ENCODE assay signal across 18 cellular contexts in genomic region chr18:14999085-14999975, GRCh38.
"Had no signal": no experiment of that assay in that cellular context is flagged by ENCODE, and none has a peak within 500 bp of the region (broad histone marks: within the 10 kb centered on the region; RNA-seq: fewer than 3 reads in every experiment).

No MANE protein-coding gene starts in this region.

- H3K36me3 Mint-ChIP-seq: naive B cell, neural progenitor cell had no signal

- H3K27ac Mint-ChIP-seq: activated B cell treated with CpG ODN at 0.5 μM for 24 hours; activated naive CD4-positive, alpha-beta T cell treated with anti-CD3 and anti-CD28 coated beads for 36 hours; activated naive CD8-positive, alpha-beta T cell treated with anti-CD3 and anti-CD28 coated beads, Interleukin-2, amount 50 U/mL, for 24 hours; naive B cell; neural progenitor cell; T-helper 2 cell treated with Interferon-gamma antibody and Interleukin-4, amounts not matched to agents 5 μg/mL and 100 μg/mL, for 36 hours had no signal

- H3K9me3 Mint-ChIP-seq: activated naive CD8-positive, alpha-beta T cell treated with anti-CD3 and anti-CD28 coated beads, Interleukin-2, amount 50 U/mL, for 24 hours had no signal

- H3K9ac ChIP-seq: neural progenitor cell had no signal

- ATAC-seq: activated naive CD8-positive, alpha-beta T cell treated with anti-CD3 and anti-CD28 coated beads, Interleukin-2, amount 50 U/mL, for 24 hours; esophagus mucosa; stimulated activated naive CD8-positive, alpha-beta T cell treated with anti-CD3 and anti-CD28 coated beads, Interleukin-15, Interleukin-2, amounts not matched to agents 100 U/mL and 50 U/mL, for 24 hours had no signal

- H3K4me3 ChIP-seq: lung, neural progenitor cell had no signal

- H3K27me3 ChIP-seq: neural progenitor cell had no signal

- H3K27ac ChIP-seq: dorsolateral prefrontal cortex, neural progenitor cell had no signal

- DNase-seq: activated B cell treated with CpG ODN at 0.5 μM for 24 hours; activated CD4-positive, alpha-beta T cell treated with anti-CD3 and anti-CD28 coated beads for 48 hours; activated naive CD4-positive, alpha-beta T cell treated with anti-CD3 and anti-CD28 coated beads for 36 hours; activated naive CD8-positive, alpha-beta T cell treated with anti-CD3 and anti-CD28 coated beads, Interleukin-2, amount 50 U/mL, for 24 hours; activated T-cell treated with anti-CD3 and anti-CD28 coated beads for 4 hours; aorta; dorsolateral prefrontal cortex; hypothalamus; naive B cell; stimulated activated CD4-positive, alpha-beta T cell treated with anti-CD3 and anti-CD28 coated beads, Interleukin-4, amount 100 ng/mL, for 24 hours; stimulated activated naive CD8-positive, alpha-beta T cell treated with anti-CD3 and anti-CD28 coated beads, Interleukin-15, Interleukin-2, amounts not matched to agents 100 U/mL and 50 U/mL, for 24 hours; SW 1271 had no signal

- FAIRE-seq: bronchial epithelial cell, endometrium had no signal

- H3K4me1 ChIP-seq: neural progenitor cell had no signal

- H3K4me3 Mint-ChIP-seq: activated B cell treated with CpG ODN at 0.5 μM for 24 hours; activated naive CD4-positive, alpha-beta T cell treated with anti-CD3 and anti-CD28 coated beads for 36 hours; activated naive CD8-positive, alpha-beta T cell treated with anti-CD3 and anti-CD28 coated beads, Interleukin-2, amount 50 U/mL, for 24 hours; naive B cell; neural progenitor cell; T-helper 2 cell treated with Interferon-gamma antibody and Interleukin-4, amounts not matched to agents 5 μg/mL and 100 μg/mL, for 36 hours had no signal

- H3K4me1 Mint-ChIP-seq: activated B cell treated with CpG ODN at 0.5 μM for 24 hours; activated naive CD8-positive, alpha-beta T cell treated with anti-CD3 and anti-CD28 coated beads, Interleukin-2, amount 50 U/mL, for 24 hours; naive B cell; neural progenitor cell had no signal

- H3K36me3 ChIP-seq: neural progenitor cell had no signal

- H3K27me3 Mint-ChIP-seq: activated B cell treated with CpG ODN at 0.5 μM for 24 hours; activated naive CD8-positive, alpha-beta T cell treated with anti-CD3 and anti-CD28 coated beads, Interleukin-2, amount 50 U/mL, for 24 hours; naive B cell had no signal
